In genomic region chr21:16651956-16652355, GRCh38 we compare ENCODE assay signal across 18 cellular contexts.
"Had no signal": no experiment of that assay in that cellular context is flagged by ENCODE, and none has a peak within 500 bp of the region (broad histone marks: within the 10 kb centered on the region; RNA-seq: fewer than 3 reads in every experiment).

No MANE protein-coding gene starts in this region.

- ATAC-seq: effector memory CD8-positive, alpha-beta T cell; foreskin keratinocyte; gastroesophageal sphincter; heart left ventricle; left cardiac atrium; left lung; left ventricle myocardium superior; lower lobe of right lung had no signal

- H3K4me3 ChIP-seq: colonic mucosa, esophagus muscularis mucosa, gastroesophageal sphincter, heart left ventricle, left lung, lower lobe of right lung had no signal

- H3K27me3 ChIP-seq: colonic mucosa, esophagus muscularis mucosa, foreskin keratinocyte, gastroesophageal sphincter, heart left ventricle, left lung had no signal

- H3K4me1 ChIP-seq: colonic mucosa, foreskin keratinocyte, gastroesophageal sphincter, heart left ventricle, left lung, lower lobe of right lung had no signal

- DNase-seq: colonic mucosa; cortex of kidney; effector CD8-positive, alpha-beta T cell; effector memory CD8-positive, alpha-beta T cell; endodermal cell; foreskin keratinocyte; heart left ventricle; hippocampal formation; left cardiac atrium; left lung; left ventricle myocardium superior; lower lobe of right lung; mesenchymal stem cell had no signal

- FAIRE-seq: endometrium, frontal cortex, keratinocyte had no signal

- H3K27ac ChIP-seq: colonic mucosa, esophagus muscularis mucosa, foreskin keratinocyte, gastroesophageal sphincter, heart left ventricle, left lung, lower lobe of right lung had no signal

- H3K36me3 ChIP-seq: colonic mucosa, esophagus muscularis mucosa, gastroesophageal sphincter, heart left ventricle, left lung, lower lobe of right lung had no signal

- H3K9me3 ChIP-seq: colonic mucosa, esophagus muscularis mucosa, gastroesophageal sphincter, lower lobe of right lung had no signal
